ENCODE assay signal across 32 cellular contexts in genomic region chr10:128469515-128469914, GRCh38.
"Had no signal": no experiment of that assay in that cellular context is flagged by ENCODE, and none has a peak within 500 bp of the region (broad histone marks: within the 10 kb centered on the region; RNA-seq: fewer than 3 reads in every experiment).

No MANE protein-coding gene starts in this region.

- FAIRE-seq: bronchial epithelial cell, TTC549 had no signal

- H3K4me1 ChIP-seq: SJCRH30 had no signal

- H3K9me3 ChIP-seq: SJCRH30 had no signal

- H3K27me3 ChIP-seq: SJCRH30 had no signal

- H3K27ac Mint-ChIP-seq: activated B cell treated with CpG ODN at 0.5 μM for 24 hours; activated CD4-positive, alpha-beta memory T cell treated with anti-CD3 and anti-CD28 coated beads for 36 hours; activated naive CD4-positive, alpha-beta T cell treated with anti-CD3 and anti-CD28 coated beads, Interleukin-2, amount 10 ng/mL, durations not matched to agents 7 days and 5 days; activated naive CD8-positive, alpha-beta T cell; activated naive CD8-positive, alpha-beta T cell treated with anti-CD3 and anti-CD28 coated beads, Interleukin-2, amount 50 U/mL, for 24 hours; T-helper 1 cell treated with Interleukin-12 subunit alpha and Interleukin-12 subunit beta and Interleukin-4 antibody, amounts not matched to agents 30 μg/mL and 1 μg/mL, for 36 hours; T-helper 2 cell treated with Interferon-gamma antibody and Interleukin-4, amounts not matched to agents 5 μg/mL and 100 μg/mL, for 36 hours had no signal

- ATAC-seq: activated naive CD8-positive, alpha-beta T cell treated with anti-CD3 and anti-CD28 coated beads, Interleukin-2, amount 50 U/mL, for 24 hours; activated T-cell treated with anti-CD3 and anti-CD28 coated beads, Interleukin-2, amount 50 U/mL, for 4 hours; Panc1 had no signal

- H3K27ac ChIP-seq: SJCRH30, SK-N-MC had no signal

- H3K36me3 ChIP-seq: SJCRH30 had no signal

- H3K36me3 Mint-ChIP-seq: activated CD4-positive, alpha-beta memory T cell treated with anti-CD3 and anti-CD28 coated beads for 36 hours; activated naive CD4-positive, alpha-beta T cell treated with anti-CD3 and anti-CD28 coated beads, Interleukin-2, amount 10 ng/mL, durations not matched to agents 7 days and 5 days; activated naive CD8-positive, alpha-beta T cell; brain had no signal

- H3K27me3 Mint-ChIP-seq: activated B cell treated with CpG ODN at 0.5 μM for 24 hours; activated naive CD4-positive, alpha-beta T cell treated with anti-CD3 and anti-CD28 coated beads, Interleukin-2, amount 10 ng/mL, durations not matched to agents 7 days and 5 days; activated naive CD8-positive, alpha-beta T cell treated with anti-CD3 and anti-CD28 coated beads, Interleukin-2, amount 50 U/mL, for 24 hours had no signal

- H3K4me3 Mint-ChIP-seq: activated B cell treated with CpG ODN at 0.5 μM for 24 hours; activated CD4-positive, alpha-beta memory T cell treated with anti-CD3 and anti-CD28 coated beads for 36 hours; activated naive CD4-positive, alpha-beta T cell treated with anti-CD3 and anti-CD28 coated beads, Interleukin-2, amount 10 ng/mL, durations not matched to agents 7 days and 5 days; activated naive CD8-positive, alpha-beta T cell; activated naive CD8-positive, alpha-beta T cell treated with anti-CD3 and anti-CD28 coated beads, Interleukin-2, amount 50 U/mL, for 24 hours; activated T-cell treated with anti-CD3 and anti-CD28 coated beads, Interleukin-2, amount 50 U/mL, for 4 hours; brain; T-helper 1 cell treated with Interleukin-12 subunit alpha and Interleukin-12 subunit beta and Interleukin-4 antibody, amounts not matched to agents 30 μg/mL and 1 μg/mL, for 36 hours; T-helper 2 cell treated with Interferon-gamma antibody and Interleukin-4, amounts not matched to agents 5 μg/mL and 100 μg/mL, for 36 hours had no signal

- H3K4me3 ChIP-seq: SJCRH30, SK-N-MC had no signal

- DNase-seq: activated B cell treated with CpG ODN at 0.5 μM for 24 hours; activated CD4-positive, alpha-beta memory T cell treated with anti-CD3 and anti-CD28 coated beads for 36 hours; activated CD4-positive, alpha-beta T cell treated with anti-CD3 and anti-CD28 coated beads for 4 hours; activated CD4-positive, alpha-beta T cell treated with anti-CD3 and anti-CD28 coated beads, Interleukin-2, amount 50 U/mL, for 1 hour; activated CD4-positive, CD25-positive, alpha-beta regulatory T cell treated with anti-CD3 and anti-CD28 coated beads, Interleukin-2, amount 50 U/mL, for 72 hours; activated CD8-positive, alpha-beta memory T cell treated with anti-CD3 and anti-CD28 coated beads, Interleukin-2, amount 50 U/mL, for 4 hours; activated effector memory CD4-positive, alpha-beta T cell treated with Interleukin-2 at 50 U/mL for 16 hours; activated naive CD4-positive, alpha-beta T cell treated with anti-CD3 and anti-CD28 coated beads, Interleukin-2, amount 10 ng/mL, durations not matched to agents 7 days and 5 days; activated naive CD8-positive, alpha-beta T cell treated with anti-CD3 and anti-CD28 coated beads, Interleukin-2, amount 50 U/mL, for 24 hours; activated T-cell treated with anti-CD3 and anti-CD28 coated beads for 4 hours; activated T-cell treated with anti-CD3 and anti-CD28 coated beads, Interleukin-2, amount 50 U/mL, for 4 hours; anterior cingulate cortex; caudate nucleus; cerebellar nuclear complex; Karpas-422; NCI-H1105 treated with DMSO at 0.1 percent for 48 hours; NCI-H1436; NCI-H1694; NCI-H1930; NCI-H2081 treated with DMSO at 0.1 percent for 48 hours; NCI-H345; NCI-H524 treated with DMSO at 0.1 percent for 48 hours; SHP77; SJCRH30 had no signal

- H3K9me3 Mint-ChIP-seq: activated CD4-positive, alpha-beta memory T cell treated with anti-CD3 and anti-CD28 coated beads for 36 hours; activated naive CD8-positive, alpha-beta T cell treated with anti-CD3 and anti-CD28 coated beads, Interleukin-2, amount 50 U/mL, for 24 hours; activated T-cell treated with anti-CD3 and anti-CD28 coated beads, Interleukin-2, amount 50 U/mL, for 4 hours; T-helper 1 cell treated with Interleukin-12 subunit alpha and Interleukin-12 subunit beta and Interleukin-4 antibody, amounts not matched to agents 30 μg/mL and 1 μg/mL, for 36 hours; T-helper 2 cell treated with Interferon-gamma antibody and Interleukin-4, amounts not matched to agents 5 μg/mL and 100 μg/mL, for 36 hours had no signal

- H3K4me1 Mint-ChIP-seq: activated B cell treated with CpG ODN at 0.5 μM for 24 hours; activated naive CD4-positive, alpha-beta T cell treated with anti-CD3 and anti-CD28 coated beads, Interleukin-2, amount 10 ng/mL, durations not matched to agents 7 days and 5 days; activated naive CD8-positive, alpha-beta T cell treated with anti-CD3 and anti-CD28 coated beads, Interleukin-2, amount 50 U/mL, for 24 hours; brain had no signal
